Comparison of ENCODE assay signal across 10 cellular contexts in the genomic region with DNA sequence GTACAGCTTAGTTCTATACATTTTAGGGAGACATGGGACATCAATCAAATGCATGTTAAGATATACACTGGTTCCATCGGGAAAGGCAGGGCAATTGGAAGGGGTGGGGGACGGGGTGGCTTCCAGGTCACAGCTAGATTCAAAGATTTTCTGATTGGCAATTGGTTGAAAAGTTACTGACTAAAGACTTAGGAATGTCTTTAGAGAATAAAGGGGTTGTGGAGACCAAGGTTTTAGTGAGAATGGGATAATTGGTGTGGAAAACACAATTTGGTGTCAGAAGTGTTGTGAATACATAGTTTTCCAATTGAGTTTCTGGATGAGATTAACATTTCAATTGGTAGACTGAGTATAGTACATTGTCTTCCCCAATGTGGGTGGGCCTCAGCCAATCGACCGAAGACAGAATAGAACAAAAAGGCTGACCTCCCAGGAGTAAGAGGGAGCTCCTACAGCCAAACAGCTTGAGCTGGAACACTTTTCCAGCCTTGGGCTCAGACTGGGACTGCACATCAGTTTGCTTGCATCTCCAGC. TPM values are rescaled to one million over a fixed set of nuclear protein-coding genes. Genes with fewer than 3 reads are reported as not detected.
DNase-seq lines count a peak whose midpoint lies in the region; TF ChIP-seq lines count a peak whose summit lies in the region.
"Had no signal": no experiment of that assay in that cellular context is flagged by ENCODE, and none has a peak within 500 bp of the region (broad histone marks: within the 10 kb centered on the region; RNA-seq: fewer than 3 reads in every experiment).

No MANE protein-coding gene starts in this region.

- no peaks in the 10 kb centered on the region for H3K27me3 ChIP-seq in muscle layer of colon (ENCODE audit: control insufficient read depth in 1 of 2, insufficient read depth in 2 of 2, low read length in 2 of 2)

- peak overlapping the region; percentile 41 for H3K9ac ChIP-seq in muscle layer of colon (ENCODE audit: low read length)

- H3K9me3 Mint-ChIP-seq in HFFc6 (no peaks in the 10 kb centered on the region), brain (peaks cover 0 to 4% (median 0%) of the 10 kb centered on the region in 5 experiments)

- H3K9me3 ChIP-seq in muscle layer of colon (ENCODE audit: low read length): no peaks in the 10 kb centered on the region

- H3K36me3 ChIP-seq in muscle layer of colon (ENCODE audit: insufficient read depth, low read length): peaks cover 11% of the 10 kb centered on the region

- DNase-seq in A172 (ENCODE audit: low spot score) (peak; percentile 12), HFFc6 (no peak), COLO668 (lab: John Stamatoyannopoulos, UW; ENCODE audit: unreplicated experiment) (no peak), LoVo (ENCODE audit: low spot score) (no peak), NCI-H2171 (lab: John Stamatoyannopoulos, UW) (no peak)
- DNase-seq in activated effector memory CD4-positive, alpha-beta T cell treated with anti-CD3 and anti-CD28 coated beads, Interleukin-2, amount 50 U/mL, for 16 hours: no peak
- DNase-seq: activated CD4-positive, CD25-positive, alpha-beta regulatory T cell treated with anti-CD3 and anti-CD28 coated beads, Interleukin-2, amount 50 U/mL, for 72 hours; effector CD8-positive, alpha-beta T cell had no signal

- H3K4me1 ChIP-seq in muscle layer of colon (ENCODE audit: insufficient read depth, low read length): peaks cover 18% of the 10 kb centered on the region

- no peak for TF ChIP-seq CTCF in HFFc6 (IDR thresholded peaks at IDR 0.05)
- TF ChIP-seq CTCF in brain (conservative IDR thresholded peaks at IDR 0.05): no peak

- H3K27me3 Mint-ChIP-seq in HFFc6 (ENCODE audit: insufficient read depth) (peaks cover under 1% of the 10 kb centered on the region; the same call in 1 of the 2 replicates), brain (peaks cover 35% of the 10 kb centered on the region)

- peak overlapping the region in 1 of 2 donors; percentile 81 for H3K4me3 ChIP-seq in muscle layer of colon (ENCODE audit: low read depth in 1 of 2, low read length in 2 of 2)

- H3K27ac Mint-ChIP-seq in HFFc6 (peak overlapping the region; percentile 95), brain (peak overlapping the region; percentile 10 to 84 (median 61))

- H3K4me1 Mint-ChIP-seq in HFFc6 (ENCODE audit: low read depth) (peaks cover 24% of the 10 kb centered on the region), brain (peaks cover 20% of the 10 kb centered on the region)

- H3K27ac ChIP-seq in muscle layer of colon (ENCODE audit: low read depth, low read length): peak overlapping the region; percentile 40

- H3K36me3 Mint-ChIP-seq in HFFc6 (ENCODE audit: low read depth): peaks cover 10% of the 10 kb centered on the region; the same call in 1 of the 2 replicates
- H3K36me3 Mint-ChIP-seq in brain: peaks cover under 1% of the 10 kb centered on the region

- peak overlapping the region; percentile 94 for H3K4me3 Mint-ChIP-seq in HFFc6
- H3K4me3 Mint-ChIP-seq in brain: peak overlapping the region; percentile 87 to 96 (median 92)

RNA-seq across cellular contexts. Expression of a gene that starts 1.0 kb away (rescaled TPM):
- 7.0 and 9.2 TPM in 2 replicates for total RNA-seq in A172 (2014; rRNA removed; shearing (Covaris generic))
- 1 to 10 TPM; 1.3 to 2.5 (median 2.1) TPM for total RNA-seq in HFFc6 (2021; fragmentation: NEBNext Ultra II Directional; extraction: Animal tissue kit (Norgen Biotek cat#: 25700))
- 0.31 TPM for polyA plus RNA-seq in brain (ENCODE audit: insufficient read depth, low read depth, low replicate concordance)

RNA-seq across cellular contexts. Expression of a gene that starts 47.6 kb away (rescaled TPM):
- total RNA-seq in A172 (2014; rRNA removed; shearing (Covaris generic)): 73.5 and 91.3 TPM in 2 replicates
- total RNA-seq in HFFc6 (2021; fragmentation: NEBNext Ultra II Directional; extraction: Animal tissue kit (Norgen Biotek cat#: 25700)): 10 to 100 TPM; 54.3 to 67.1 (median 58.6) TPM
- polyA plus RNA-seq in brain (ENCODE audit: insufficient read depth, low read depth, low replicate concordance): 11.8 TPM
